Comparison of ENCODE assay signal across 11 cellular contexts in the genomic region with DNA sequence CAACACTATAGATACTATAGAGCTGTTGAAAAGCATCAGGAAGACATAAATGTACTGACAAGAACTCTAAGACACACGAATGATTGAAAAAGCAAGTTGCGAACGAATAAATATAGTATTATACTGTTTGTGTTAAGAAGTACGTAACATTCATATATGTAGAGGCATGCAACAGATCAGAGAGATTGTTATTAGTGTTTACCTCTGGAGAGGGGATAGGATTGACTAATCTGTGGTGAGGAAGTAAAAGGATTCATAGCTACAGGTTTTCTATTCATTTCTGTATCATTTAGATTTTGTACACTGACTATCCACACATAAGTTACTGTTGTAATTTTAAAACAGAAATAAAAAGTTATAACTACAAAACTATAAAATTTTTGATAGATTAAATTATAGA.
"Had no signal": no experiment of that assay in that cellular context is flagged by ENCODE, and none has a peak within 500 bp of the region (broad histone marks: within the 10 kb centered on the region; RNA-seq: fewer than 3 reads in every experiment).

No MANE protein-coding gene starts in this region.

- FAIRE-seq: H1, H54 had no signal

- H3K27ac ChIP-seq: GM23248 had no signal

- H3K9ac ChIP-seq: GM23248 had no signal

- H3K9me3 Mint-ChIP-seq: GM23338, H9 had no signal

- H3K4me1 Mint-ChIP-seq: GM23338, H9 had no signal

- H3K4me2 ChIP-seq: GM23338 had no signal

- H3K36me3 ChIP-seq: HAP-1 had no signal

- H3K4me3 ChIP-seq: GM23248, GM23338, HAP-1 had no signal

- ATAC-seq: GM23338, HCT116 had no signal

- H3K4me3 Mint-ChIP-seq: GM23338, H9, HFFc6 had no signal

- H2AFZ ChIP-seq: GM23248, GM23338 had no signal

- H3K27ac Mint-ChIP-seq: GM23338, H9, HFFc6 had no signal

- H3K9me3 ChIP-seq: HAP-1 had no signal

- H3K4me1 ChIP-seq: HAP-1 had no signal

- DNase-seq: GM23248, GOT3, H7, H9, HCEC 1CT, HFFc6 had no signal
